In the genomic region with DNA sequence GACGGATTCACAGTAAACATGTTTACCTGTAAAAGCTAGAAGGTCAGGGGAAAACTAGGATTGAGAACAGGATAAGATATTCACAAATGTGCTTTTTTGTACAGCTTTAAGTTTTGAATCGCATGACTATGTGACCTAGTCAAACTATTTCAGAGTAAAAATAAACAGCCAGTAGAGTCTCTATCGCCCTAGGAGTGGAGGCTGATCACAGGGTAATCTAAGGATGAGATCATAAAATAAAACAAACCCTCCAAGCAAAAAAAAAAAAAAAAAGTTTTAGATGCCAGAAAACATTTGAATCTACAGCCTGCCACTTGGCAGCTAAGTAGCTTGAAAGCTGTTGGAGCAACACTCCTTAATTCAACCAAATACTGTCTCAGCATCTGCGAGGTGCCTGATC, we compare ENCODE assay signal across 16 cellular contexts.
"Had no signal": no experiment of that assay in that cellular context is flagged by ENCODE, and none has a peak within 500 bp of the region (broad histone marks: within the 10 kb centered on the region; RNA-seq: fewer than 3 reads in every experiment).

No MANE protein-coding gene starts in this region.

- H3K9ac ChIP-seq: neural progenitor cell had no signal

- H3K27me3 Mint-ChIP-seq: activated naive CD8-positive, alpha-beta T cell treated with anti-CD3 and anti-CD28 coated beads for 36 hours; stimulated activated naive CD8-positive, alpha-beta T cell treated with anti-CD3 and anti-CD28 coated beads, Interleukin-15, Interleukin-2, amounts not matched to agents 100 ng/mL and 50 ng/mL, for 24 hours had no signal

- H3K4me2 ChIP-seq: neural progenitor cell had no signal

- H3K4me1 ChIP-seq: ascending aorta, neural progenitor cell had no signal

- H3K27ac Mint-ChIP-seq: activated naive CD8-positive, alpha-beta T cell treated with anti-CD3 and anti-CD28 coated beads for 36 hours; neural progenitor cell; stimulated activated naive CD8-positive, alpha-beta T cell treated with anti-CD3 and anti-CD28 coated beads, Interleukin-15, Interleukin-2, amounts not matched to agents 100 ng/mL and 50 ng/mL, for 24 hours; T-helper 2 cell treated with Interferon-gamma antibody and Interleukin-4, amounts not matched to agents 5 μg/mL and 100 μg/mL, for 36 hours had no signal

- H3K27me3 ChIP-seq: ascending aorta, neural progenitor cell, ovary had no signal

- H3K4me3 ChIP-seq: ascending aorta, neural progenitor cell, ovary, thoracic aorta had no signal

- ATAC-seq: activated T-cell treated with anti-CD3 and anti-CD28 coated beads, Interleukin-2, amount 50 U/mL, for 4 hours had no signal

- H3K36me3 ChIP-seq: neural progenitor cell, ovary had no signal

- H3K4me1 Mint-ChIP-seq: activated naive CD8-positive, alpha-beta T cell treated with anti-CD3 and anti-CD28 coated beads for 36 hours; neural progenitor cell had no signal

- DNase-seq: activated CD4-positive, alpha-beta T cell treated with anti-CD3 and anti-CD28 coated beads, Interleukin-2, amount 50 U/mL, for 4 hours; activated CD4-positive, CD25-positive, alpha-beta regulatory T cell treated with anti-CD3 and anti-CD28 coated beads, Interleukin-2, amount 50 U/mL, for 72 hours; activated gamma-delta T cell; activated naive CD8-positive, alpha-beta T cell treated with anti-CD3 and anti-CD28 coated beads for 36 hours; activated T-cell treated with anti-CD3 and anti-CD28 coated beads, Interleukin-2, amount 50 U/mL, for 4 hours; hypothalamus; mammary epithelial cell; ovary; stimulated activated CD4-positive, alpha-beta T cell treated with anti-CD3 and anti-CD28 coated beads, Interleukin-15, amount 100 ng/mL, for 24 hours; stimulated activated CD4-positive, alpha-beta T cell treated with anti-CD3 and anti-CD28 coated beads, Interleukin-4, amount 100 ng/mL, for 24 hours; SW 1271 had no signal

- H3K4me3 Mint-ChIP-seq: activated naive CD8-positive, alpha-beta T cell treated with anti-CD3 and anti-CD28 coated beads for 36 hours; activated T-cell treated with anti-CD3 and anti-CD28 coated beads, Interleukin-2, amount 50 U/mL, for 4 hours; neural progenitor cell; stimulated activated naive CD8-positive, alpha-beta T cell treated with anti-CD3 and anti-CD28 coated beads, Interleukin-15, Interleukin-2, amounts not matched to agents 100 ng/mL and 50 ng/mL, for 24 hours; T-helper 2 cell treated with Interferon-gamma antibody and Interleukin-4, amounts not matched to agents 5 μg/mL and 100 μg/mL, for 36 hours had no signal

- H3K27ac ChIP-seq: ascending aorta, neural progenitor cell, ovary, thoracic aorta had no signal
